Comparison of ENCODE assay signal across 24 cellular contexts in the genomic region with DNA sequence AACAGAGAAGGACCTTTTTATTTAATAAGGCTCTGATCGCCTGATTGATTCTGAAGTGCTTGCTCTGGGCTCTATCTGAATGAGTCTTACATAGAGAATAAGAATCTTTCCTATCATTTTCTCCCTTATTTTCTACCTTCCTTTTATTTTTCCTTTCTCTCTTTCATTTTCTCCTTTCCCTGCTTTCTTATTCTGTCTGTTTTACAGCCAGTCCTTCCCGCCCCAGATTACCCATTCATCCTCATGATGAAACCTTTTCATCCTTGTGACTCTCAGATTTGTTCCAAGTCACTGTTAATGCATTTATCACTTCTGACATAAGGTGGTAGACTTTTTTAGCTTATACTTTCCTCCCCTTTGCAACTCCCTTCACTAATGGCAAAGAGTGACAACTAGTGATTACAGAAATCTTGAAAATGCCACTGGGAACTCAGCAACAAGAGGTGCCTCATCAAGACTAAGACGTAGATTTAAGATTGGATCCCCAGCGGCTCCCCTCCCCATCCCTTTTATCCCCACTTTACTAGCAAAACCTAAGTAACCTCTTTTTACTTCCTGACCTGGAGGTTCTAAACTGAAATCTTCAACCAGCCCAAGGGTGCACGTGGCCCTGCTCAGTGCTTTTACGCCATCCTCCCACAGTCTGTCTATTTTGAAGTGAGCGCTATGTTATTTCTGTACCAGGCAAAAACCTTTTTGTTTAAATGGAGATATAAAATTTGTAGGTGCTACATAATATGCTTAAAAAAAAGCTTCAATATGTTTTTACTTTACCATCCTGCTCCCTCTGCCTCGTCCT.
"Had no signal": no experiment of that assay in that cellular context is flagged by ENCODE, and none has a peak within 500 bp of the region (broad histone marks: within the 10 kb centered on the region; RNA-seq: fewer than 3 reads in every experiment).

No MANE protein-coding gene starts in this region.

- H3K27ac ChIP-seq: ascending aorta, breast epithelium, cardiac muscle cell, coronary artery, dorsolateral prefrontal cortex, esophagus muscularis mucosa, gastroesophageal sphincter had no signal

- H3K4me1 ChIP-seq: ascending aorta, breast epithelium, esophagus muscularis mucosa, gastroesophageal sphincter had no signal

- H3K4me3 ChIP-seq: ascending aorta, breast epithelium, cardiac muscle cell, coronary artery, dorsolateral prefrontal cortex, esophagus muscularis mucosa, gastroesophageal sphincter had no signal

- H3K9me3 ChIP-seq: ascending aorta, breast epithelium, esophagus muscularis mucosa, gastroesophageal sphincter had no signal

- ATAC-seq: activated CD4-positive, alpha-beta T cell treated with anti-CD3 and anti-CD28 coated beads for 36 hours; activated CD8-positive, alpha-beta memory T cell treated with anti-CD3 and anti-CD28 coated beads, Interleukin-2, amount 10 ng/mL, durations not matched to agents 7 days and 5 days; activated CD8-positive, alpha-beta T cell treated with anti-CD3 and anti-CD28 coated beads, Interleukin-2, amount 10 ng/mL, durations not matched to agents 7 days and 5 days; gastroesophageal sphincter had no signal

- H3K27me3 ChIP-seq: ascending aorta, breast epithelium, cardiac muscle cell, dorsolateral prefrontal cortex, esophagus muscularis mucosa, gastroesophageal sphincter had no signal

- DNase-seq: activated CD4-positive, alpha-beta memory T cell treated with anti-CD3 and anti-CD28 coated beads for 36 hours; activated CD4-positive, alpha-beta T cell treated with anti-CD3 and anti-CD28 coated beads for 36 hours; activated CD4-positive, alpha-beta T cell treated with anti-CD3 and anti-CD28 coated beads, Interleukin-2, amount 10 ng/mL, durations not matched to agents 24 days and 14 days; activated CD4-positive, CD25-positive, alpha-beta regulatory T cell; activated CD4-positive, CD25-positive, alpha-beta regulatory T cell treated with anti-CD3 and anti-CD28 coated beads, Interleukin-2, amount 50 U/mL, for 72 hours; activated CD8-positive, alpha-beta memory T cell treated with anti-CD3 and anti-CD28 coated beads, Interleukin-2, amount 10 ng/mL, durations not matched to agents 7 days and 5 days; activated CD8-positive, alpha-beta memory T cell treated with anti-CD3 and anti-CD28 coated beads, Interleukin-2, amount 50 U/mL, for 4 hours; activated CD8-positive, alpha-beta T cell treated with anti-CD3 and anti-CD28 coated beads, Interleukin-2, amount 10 ng/mL, durations not matched to agents 7 days and 5 days; activated effector memory CD4-positive, alpha-beta T cell treated with anti-CD3 and anti-CD28 coated beads, Interleukin-2, amount 50 U/mL, for 16 hours; activated naive CD4-positive, alpha-beta T cell treated with anti-CD3 and anti-CD28 coated beads for 36 hours; activated naive CD8-positive, alpha-beta T cell treated with anti-CD3 and anti-CD28 coated beads, Interleukin-2, amount 10 ng/mL, durations not matched to agents 7 days and 5 days; activated T-cell treated with anti-CD3 and anti-CD28 coated beads, Interleukin-2, amount 50 U/mL, for 1 hour; activated T-cell treated with anti-CD3 and anti-CD28 coated beads, Interleukin-2, amount 50 U/mL, for 48 hours; effector memory CD4-positive, alpha-beta T cell; endodermal cell; foreskin melanocyte; T-helper 2 cell had no signal

- H3K36me3 ChIP-seq: ascending aorta, breast epithelium, cardiac muscle cell, esophagus muscularis mucosa, gastroesophageal sphincter had no signal
